Comparison of ENCODE assay signal across 2 cellular contexts in genomic region chr1:118494998-118495397, GRCh38.
TF ChIP-seq lines count a peak whose summit lies in the region.

No MANE protein-coding gene starts in this region.

TF ChIP-seq in GM23338, 12 proteins besides CTCF, POLR2A, EP300 and RAD21:
- TF ChIP-seq NANOG (IDR thresholded peaks at IDR 0.05; ENCODE audit: borderline replicate concordance), result no peak
- no peak for TF ChIP-seq JUNB (IDR thresholded peaks at IDR 0.05; ENCODE audit: unreplicated experiment)
- TF ChIP-seq EZH2 (IDR thresholded peaks at IDR 0.05; ENCODE audit: low read depth, unreplicated experiment), result no peak
- no peak for TF ChIP-seq EZH2phosphoT487 (IDR thresholded peaks at IDR 0.05; ENCODE audit: unreplicated experiment)
- TF ChIP-seq ETS1 (IDR thresholded peaks at IDR 0.05), result no peak
- no peak for TF ChIP-seq CREB1 (CRISPR knock-in tag; IDR thresholded peaks at IDR 0.05; ENCODE audit: low read depth)
- TF ChIP-seq, protein P1, sequence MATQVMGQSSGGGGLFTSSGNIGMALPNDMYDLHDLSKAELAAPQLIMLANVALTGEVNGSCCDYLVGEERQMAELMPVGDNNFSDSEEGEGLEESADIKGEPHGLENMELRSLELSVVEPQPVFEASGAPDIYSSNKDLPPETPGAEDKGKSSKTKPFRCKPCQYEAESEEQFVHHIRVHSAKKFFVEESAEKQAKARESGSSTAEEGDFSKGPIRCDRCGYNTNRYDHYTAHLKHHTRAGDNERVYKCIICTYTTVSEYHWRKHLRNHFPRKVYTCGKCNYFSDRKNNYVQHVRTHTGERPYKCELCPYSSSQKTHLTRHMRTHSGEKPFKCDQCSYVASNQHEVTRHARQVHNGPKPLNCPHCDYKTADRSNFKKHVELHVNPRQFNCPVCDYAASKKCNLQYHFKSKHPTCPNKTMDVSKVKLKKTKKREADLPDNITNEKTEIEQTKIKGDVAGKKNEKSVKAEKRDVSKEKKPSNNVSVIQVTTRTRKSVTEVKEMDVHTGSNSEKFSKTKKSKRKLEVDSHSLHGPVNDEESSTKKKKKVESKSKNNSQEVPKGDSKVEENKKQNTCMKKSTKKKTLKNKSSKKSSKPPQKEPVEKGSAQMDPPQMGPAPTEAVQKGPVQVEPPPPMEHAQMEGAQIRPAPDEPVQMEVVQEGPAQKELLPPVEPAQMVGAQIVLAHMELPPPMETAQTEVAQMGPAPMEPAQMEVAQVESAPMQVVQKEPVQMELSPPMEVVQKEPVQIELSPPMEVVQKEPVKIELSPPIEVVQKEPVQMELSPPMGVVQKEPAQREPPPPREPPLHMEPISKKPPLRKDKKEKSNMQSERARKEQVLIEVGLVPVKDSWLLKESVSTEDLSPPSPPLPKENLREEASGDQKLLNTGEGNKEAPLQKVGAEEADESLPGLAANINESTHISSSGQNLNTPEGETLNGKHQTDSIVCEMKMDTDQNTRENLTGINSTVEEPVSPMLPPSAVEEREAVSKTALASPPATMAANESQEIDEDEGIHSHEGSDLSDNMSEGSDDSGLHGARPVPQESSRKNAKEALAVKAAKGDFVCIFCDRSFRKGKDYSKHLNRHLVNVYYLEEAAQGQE (IDR thresholded peaks at IDR 0.05; ENCODE audit: unreplicated experiment), result no peak
- no peak for TF ChIP-seq POLR2AphosphoS5 (IDR thresholded peaks at IDR 0.05; ENCODE audit: low read depth)
- TF ChIP-seq ZNF331 (CRISPR knock-in tag; IDR thresholded peaks at IDR 0.05; ENCODE audit: low read depth), result no peak
- TF ChIP-seq STAT1 (IDR thresholded peaks at IDR 0.05; ENCODE audit: unreplicated experiment), result no peak
- TF ChIP-seq ZNF114 (CRISPR knock-in tag; IDR thresholded peaks at IDR 0.05), result no peak
- TF ChIP-seq ZNF462 (CRISPR knock-in tag; IDR thresholded peaks at IDR 0.05), result no peak

TF ChIP-seq in H1, 55 proteins besides CTCF, POLR2A, EP300 and RAD21:
- TF ChIP-seq SIN3A (conservative IDR thresholded peaks at IDR 0.05 in 1 of 2, IDR thresholded peaks at IDR 0.05 in 1 of 2; ENCODE audit: low read depth in 1 of 2, low read length in 2 of 2) (no peak), ZNF274 (IDR thresholded peaks at IDR 0.05; ENCODE audit: borderline replicate concordance, extremely low read depth, low read length) (no peak), JUND (IDR thresholded peaks at IDR 0.05; ENCODE audit: low read length) (no peak), GABPA (IDR thresholded peaks at IDR 0.05; ENCODE audit: borderline replicate concordance, insufficient read depth, low read length) (no peak), TAF7 (optimal IDR thresholded peaks at IDR 0.05; ENCODE audit: borderline replicate concordance, low read depth, low read length) (no peak), CEBPB (IDR thresholded peaks at IDR 0.05; ENCODE audit: low read depth, low read length) (no peak), ASH2L (IDR thresholded peaks at IDR 0.05; ENCODE audit: low read length) (no peak), SIX5 (IDR thresholded peaks at IDR 0.05; ENCODE audit: low read depth, low read length) (no peak)
- TF ChIP-seq, protein P2, sequence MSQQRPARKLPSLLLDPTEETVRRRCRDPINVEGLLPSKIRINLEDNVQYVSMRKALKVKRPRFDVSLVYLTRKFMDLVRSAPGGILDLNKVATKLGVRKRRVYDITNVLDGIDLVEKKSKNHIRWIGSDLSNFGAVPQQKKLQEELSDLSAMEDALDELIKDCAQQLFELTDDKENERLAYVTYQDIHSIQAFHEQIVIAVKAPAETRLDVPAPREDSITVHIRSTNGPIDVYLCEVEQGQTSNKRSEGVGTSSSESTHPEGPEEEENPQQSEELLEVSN (IDR thresholded peaks at IDR 0.05), result no peak
